11 cellular contexts compared by ENCODE assay signal in the genomic region with DNA sequence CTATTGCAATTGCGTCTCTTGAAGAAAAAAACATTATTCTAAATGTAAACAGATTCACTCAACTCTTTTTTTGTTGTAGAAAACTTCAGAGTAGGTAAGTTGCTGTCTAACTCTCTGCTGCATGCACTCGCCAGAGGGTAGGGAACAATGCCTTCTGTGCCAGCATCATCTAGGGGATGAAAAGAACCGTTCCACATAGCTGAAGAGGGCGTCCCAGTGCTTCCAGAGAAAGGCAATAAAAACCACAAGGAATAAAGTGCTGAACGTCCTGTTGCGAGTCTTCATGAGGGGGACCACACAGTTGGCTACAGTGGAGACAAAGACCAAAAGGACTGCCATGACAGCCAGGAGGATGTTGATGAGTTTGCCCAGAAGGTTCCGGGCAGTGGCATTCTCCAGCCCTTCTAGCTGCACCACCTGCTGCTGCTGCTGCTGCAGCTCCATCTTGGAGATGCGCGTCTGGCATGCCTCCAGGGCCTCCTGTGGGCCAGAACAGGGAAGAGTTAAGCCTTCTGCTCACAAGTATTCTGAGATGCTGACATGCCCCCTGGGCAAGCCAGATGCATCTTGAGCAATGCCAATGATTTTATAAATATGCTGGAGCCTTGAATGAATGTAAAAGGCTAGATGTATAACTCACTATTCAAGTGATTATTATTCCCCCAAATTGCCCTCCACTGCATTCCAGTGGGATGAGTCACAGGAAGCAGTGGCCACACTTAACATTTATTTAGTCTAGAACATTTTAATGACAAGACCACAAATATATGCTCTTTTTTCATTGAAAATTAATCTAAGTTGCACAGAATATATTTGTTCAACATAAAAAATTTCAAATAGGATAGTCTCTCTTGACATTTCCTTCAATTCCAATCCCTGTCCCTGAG. TPM values are rescaled to one million over a fixed set of nuclear protein-coding genes. Genes with fewer than 3 reads are reported as not detected.
DNase-seq lines count a peak whose midpoint lies in the region; ATAC-seq and FAIRE-seq lines count a peak whose summit lies in the region.
"Had no signal": no experiment of that assay in that cellular context is flagged by ENCODE, and none has a peak within 500 bp of the region (broad histone marks: within the 10 kb centered on the region; RNA-seq: fewer than 3 reads in every experiment).

No MANE protein-coding gene starts in this region.

- H3K4me3 ChIP-seq in adipocyte (ENCODE audit: low read length), result no peak overlapping the region
- H3K4me3 ChIP-seq in neuronal stem cell (ENCODE audit: low read length in 2 of 2), result no peak overlapping the region
- H3K4me3 ChIP-seq: BLaER1 treated with 17β-estradiol and CSF1 and Interleukin-3, amounts not matched to agents 10 nM and 100 nM had no signal

- H3K27ac ChIP-seq in neuronal stem cell (replicated peaks; ENCODE audit: low read length), result no peak overlapping the region
- H3K27ac ChIP-seq: BLaER1 treated with 17β-estradiol and CSF1 and Interleukin-3, amounts not matched to agents 10 nM and 100 nM had no signal

- H3K14ac ChIP-seq in neuronal stem cell (ENCODE audit: low read length), result no peak overlapping the region

- H4K91ac ChIP-seq in neuronal stem cell (ENCODE audit: low read depth, low read length, poor library complexity), result no peak overlapping the region

- no peak overlapping the region for H3K18ac ChIP-seq in neuronal stem cell (ENCODE audit: low read length)

- H2BK120ac ChIP-seq in neuronal stem cell (ENCODE audit: low read depth, low read length), result no peak overlapping the region

- H3K36me3 ChIP-seq in adipocyte (ENCODE audit: control insufficient read depth, insufficient read depth, low read length, severe bottlenecking), result peaks cover 30% of the 10 kb centered on the region
- peaks cover 3 to 61% of the 10 kb centered on the region in 2 donors for H3K36me3 ChIP-seq in neuronal stem cell (replicated peaks in 1 of 2; ENCODE audit: control insufficient read depth in 2 of 2, insufficient read depth in 2 of 2, low read length in 2 of 2)

- no peak overlapping the region for H3K23ac ChIP-seq in neuronal stem cell (ENCODE audit: low read depth, low read length, poor library complexity)

- no peak overlapping the region for H2AFZ ChIP-seq in neuronal stem cell (ENCODE audit: low read length)

- H3K4me2 ChIP-seq in neuronal stem cell (ENCODE audit: insufficient read depth, low read length, poor library complexity, severe bottlenecking), result no peak overlapping the region

- H2AK5ac ChIP-seq in neuronal stem cell (ENCODE audit: low read depth, low read length), result no peak overlapping the region

- intact Hi-C loops in left cardiac atrium (cut with DNase I) (loop anchor here (2.0 to 5.0 kb wide), 2 partner anchors 171 to 173 kb away; no protein-coding TSS in a partner anchor), cardiac septum (cut with DNase I) (loop anchor here (2.0 kb wide), 1 partner anchor 173 kb away; no protein-coding TSS in a partner anchor)

- WGBS in neuronal stem cell (ENCODE audit: extremely low coverage in 2 of 2, insufficient read length in 2 of 2, insufficient replicate concordance in 1 of 2), 2 donors, result no CpG with 5 or more reads among the region's 9 CpGs

- no peaks in the 10 kb centered on the region for H3K79me1 ChIP-seq in neuronal stem cell (ENCODE audit: low read depth, low read length)

- no peaks in the 10 kb centered on the region for H3K9me3 ChIP-seq in adipocyte (ENCODE audit: control insufficient read depth, low read length)
- H3K9me3 ChIP-seq in neuronal stem cell (replicated peaks in 1 of 2; ENCODE audit: control insufficient read depth in 2 of 2, insufficient read depth in 1 of 2, low read depth in 1 of 2, low read length in 2 of 2), result no peaks in the 10 kb centered on the region
- H3K9me3 ChIP-seq: BLaER1 treated with 17β-estradiol and CSF1 and Interleukin-3, amounts not matched to agents 10 nM and 100 nM had no signal

- peak in 1 of 2 donors; percentile 33 for ATAC-seq in left cardiac atrium
- no peak for ATAC-seq in GM18519 (IDR thresholded peaks at IDR 0.05; ENCODE audit: low FRiP score, unreplicated experiment)

- no peak overlapping the region for H2BK15ac ChIP-seq in neuronal stem cell (ENCODE audit: low read length)

- H2BK12ac ChIP-seq in neuronal stem cell (ENCODE audit: low read length), result no peak overlapping the region

- FAIRE-seq in urothelium cell line (lab: Jason Lieb, UNC), result no peak
- FAIRE-seq: endometrium had no signal

- peak; percentile 26 for DNase-seq in left cardiac atrium
- DNase-seq in cardiac septum (ENCODE audit: low spot score), result no peak
- peak; percentile 75 for DNase-seq in adipocyte (ENCODE audit: low read depth)
- peak in 27 of 51 donors; percentile 2 to 66 (median 30) for DNase-seq in hypothalamus (lab: John Stamatoyannopoulos, UW)
- peak; percentile 79 for DNase-seq in urothelium cell line (ENCODE audit: low spot score)
- no peak for DNase-seq in neuronal stem cell (ENCODE audit: low spot score)
- DNase-seq in NCI-H1048 (lab: John Stamatoyannopoulos, UW), result no peak
- DNase-seq: MV-4-11 had no signal

- peak overlapping the region; percentile 31 for H3K9ac ChIP-seq in adipocyte (ENCODE audit: low read length)
- no peak overlapping the region for H3K9ac ChIP-seq in neuronal stem cell (ENCODE audit: low read depth, low read length, poor library complexity)
- H3K9ac ChIP-seq: BLaER1 treated with 17β-estradiol and CSF1 and Interleukin-3, amounts not matched to agents 10 nM and 100 nM had no signal

- no peak overlapping the region for H3K4ac ChIP-seq in neuronal stem cell (ENCODE audit: low read length)

- H4K8ac ChIP-seq in neuronal stem cell (ENCODE audit: low read depth, low read length), result no peak overlapping the region

- H2BK5ac ChIP-seq in neuronal stem cell (ENCODE audit: low read length), result no peak overlapping the region

- H3K4me1 ChIP-seq in adipocyte (ENCODE audit: control insufficient read depth, insufficient read depth, low read length) (peaks cover 66% of the 10 kb centered on the region), neuronal stem cell (ENCODE audit: control insufficient read depth in 2 of 2, insufficient read depth in 1 of 2, low read depth in 1 of 2, low read length in 2 of 2) (peaks cover 7 to 16% of the 10 kb centered on the region in 2 donors)

- no peaks in the 10 kb centered on the region for H3K27me3 ChIP-seq in adipocyte (replicated peaks; ENCODE audit: control insufficient read depth, insufficient read depth, low read length)
- no peaks in the 10 kb centered on the region for H3K27me3 ChIP-seq in neuronal stem cell (ENCODE audit: control insufficient read depth in 3 of 3, insufficient read depth in 3 of 3, low read depth in 1 of 3, low read length in 3 of 3)
- H3K27me3 ChIP-seq: BLaER1 treated with 17β-estradiol and CSF1 and Interleukin-3, amounts not matched to agents 10 nM and 100 nM had no signal

RNA-seq across cellular contexts. Expression of gene PLXND1, which starts 45.1 kb away (rescaled TPM):
- total RNA-seq in left cardiac atrium (100 to 1,000 TPM; 106 to 112 TPM), cardiac septum (54.8 TPM)
- 43.7 TPM for polyA plus RNA-seq in neuronal stem cell (2013, experiment 1 of 2)
- 41.8 TPM for polyA plus RNA-seq in neuronal stem cell (2013, experiment 2 of 2)

Comparison
In these comparisons a context has a peak if more than half of its experiments do, and no peak if none do; other contexts are left out.
1. DNase-seq: peak in left cardiac atrium (single experiment), adipocyte (single experiment), hypothalamus (27 of 51) and urothelium cell line (single experiment); none in cardiac septum (single experiment), neuronal stem cell (single experiment) and NCI-H1048 (single experiment).